ENCODE assay signal across 24 cellular contexts in genomic region chr17:74732042-74732846, GRCh38. TPM values are rescaled to one million over a fixed set of nuclear protein-coding genes. Genes with fewer than 3 reads are reported as not detected.
DNase-seq lines count a peak whose midpoint lies in the region; ATAC-seq, FAIRE-seq and TF ChIP-seq lines count a peak whose summit lies in the region.
"Had no signal": no experiment of that assay in that cellular context is flagged by ENCODE, and none has a peak within 500 bp of the region (broad histone marks: within the 10 kb centered on the region; RNA-seq: fewer than 3 reads in every experiment).

No MANE protein-coding gene starts in this region.

- H2BK5ac ChIP-seq in trophoblast cell (ENCODE audit: low read depth, low read length, poor library complexity): no peak overlapping the region

- H3K18ac ChIP-seq in trophoblast cell (ENCODE audit: low read length): no peak overlapping the region

- H3K14ac ChIP-seq in trophoblast cell (ENCODE audit: low read length): no peak overlapping the region

- H3K79me1 ChIP-seq in trophoblast cell (ENCODE audit: low read length): no peaks in the 10 kb centered on the region

- no peak overlapping the region for H3K4ac ChIP-seq in trophoblast cell (ENCODE audit: low read depth, low read length)

- H3K23ac ChIP-seq in trophoblast cell (ENCODE audit: low read length): peak overlapping the region; percentile 55

- CTCF ChIA-PET in HEK293 (lab: Yijun Ruan, JAX): interaction anchor here (0.8 kb wide), 1 partner anchor 13 kb away, joined by 3 read pairs; no protein-coding TSS in a partner anchor

- no peak overlapping the region for H3K9ac ChIP-seq in trophoblast cell (ENCODE audit: low read length)
- H3K9ac ChIP-seq: BLaER1 treated with 17β-estradiol and CSF1 and Interleukin-3, amounts not matched to agents 10 nM and 100 nM had no signal

- H3K4me1 ChIP-seq in HEK293 (ENCODE audit: control insufficient read depth, insufficient read depth, low read length): peaks cover 1% of the 10 kb centered on the region; the same call in 1 of the 2 replicates
- H3K4me1 ChIP-seq in trophoblast cell (ENCODE audit: control insufficient read depth in 1 of 2, insufficient read depth in 2 of 2, low read length in 2 of 2): peaks cover 4 to 5% of the 10 kb centered on the region in 2 experiments

- no peak overlapping the region for H3K4me3 ChIP-seq in HEK293 (ENCODE audit: low read depth, low read length)
- H3K4me3 ChIP-seq in bronchial epithelial cell (ENCODE audit: low read depth, low read length): no peak overlapping the region
- H3K4me3 ChIP-seq in trophoblast cell (ENCODE audit: low read depth, low read length): no peak overlapping the region
- H3K4me3 ChIP-seq: BLaER1 treated with 17β-estradiol and CSF1 and Interleukin-3, amounts not matched to agents 10 nM and 100 nM; GM12878 had no signal

- TF ChIP-seq CTCF in HEK293 (tag by site-specific recombination; IDR thresholded peaks at IDR 0.05) (no peak), bronchial epithelial cell (IDR thresholded peaks at IDR 0.05; ENCODE audit: insufficient read depth, low read length, severe bottlenecking) (no peak), GM10266 (IDR thresholded peaks at IDR 0.05; ENCODE audit: control insufficient read depth, insufficient read depth, low read depth, missing control alignments) (no peak)

- POLR2A ChIA-PET in HEK293 (lab: Yijun Ruan, JAX): interaction anchor here (0.6 kb wide), 1 partner anchor 11 kb away, joined by 3 read pairs; no protein-coding TSS in a partner anchor

- no peak for ATAC-seq in HG02610 (IDR thresholded peaks at IDR 0.05; ENCODE audit: unreplicated experiment)
- ATAC-seq: CD8-positive, alpha-beta T cell; GM12878 had no signal

- no peak overlapping the region for H3K27ac ChIP-seq in HEK293 (ENCODE audit: extremely low read depth, low read depth, low read length)
- no peak overlapping the region for H3K27ac ChIP-seq in trophoblast cell (ENCODE audit: low read depth, low read length)
- H3K27ac ChIP-seq: HL-60 had no signal

- H3K79me2 ChIP-seq in trophoblast cell (ENCODE audit: control insufficient read depth, insufficient read depth, low read length, poor library complexity): no peaks in the 10 kb centered on the region

- H4K8ac ChIP-seq in trophoblast cell (ENCODE audit: low read depth, low read length): no peak overlapping the region

- DNase-seq in AG08396 (ENCODE audit: low spot score) (peak; percentile 2), bronchial epithelial cell (ENCODE audit: low read depth) (no peak), trophoblast cell (no peak), NCI-H1092 (lab: John Stamatoyannopoulos, UW) (no peak), GM10266 (ENCODE audit: extremely low spot score) (no peak)
- DNase-seq: 8988T, Calu3, DMS79 treated with DMSO at 0.1 percent for 48 hours, GF-D8, GOT3, HCEC 1CT, Karpas-422, KBM-7 had no signal

- H4K12ac ChIP-seq in trophoblast cell (ENCODE audit: low read depth, low read length): no peak overlapping the region

- over 99% methylated on average over 4 of the region's 12 CpGs for WGBS in trophoblast cell (ENCODE audit: extremely low coverage, insufficient coverage, insufficient read length)

- no peak overlapping the region for H3K4me2 ChIP-seq in trophoblast cell (ENCODE audit: low read length)

- no peak overlapping the region for H2AK5ac ChIP-seq in trophoblast cell (ENCODE audit: low read length)

- H2BK12ac ChIP-seq in trophoblast cell (ENCODE audit: low read length): no peak overlapping the region

- H3K9me3 ChIP-seq in HEK293 (ENCODE audit: control insufficient read depth, insufficient read depth, low read depth, low read length) (no peaks in the 10 kb centered on the region), trophoblast cell (ENCODE audit: insufficient read depth, low read depth, low read length) (peaks cover 7% of the 10 kb centered on the region)

- no peak overlapping the region for H4K91ac ChIP-seq in trophoblast cell (ENCODE audit: low read depth, low read length)

- no peak overlapping the region for H2BK120ac ChIP-seq in trophoblast cell (ENCODE audit: insufficient read depth, low read length, poor library complexity)

- FAIRE-seq in bronchial epithelial cell (lab: Jason Lieb, UNC): peak; percentile 77
- FAIRE-seq: GM12878, GM18507 had no signal

- H3K36me3 ChIP-seq in HEK293 (ENCODE audit: control insufficient read depth in 2 of 2, insufficient read depth in 1 of 2, low read length in 2 of 2): no peaks in the 10 kb centered on the region
- H3K36me3 ChIP-seq in bronchial epithelial cell (ENCODE audit: control insufficient read depth, insufficient read depth, low read length): no peaks in the 10 kb centered on the region
- H3K36me3 ChIP-seq in trophoblast cell (ENCODE audit: control insufficient read depth in 1 of 2, insufficient read depth in 2 of 2, low read length in 2 of 2): no peaks in the 10 kb centered on the region
- H3K36me3 ChIP-seq: BLaER1 treated with 17β-estradiol and CSF1 and Interleukin-3, amounts not matched to agents 10 nM and 100 nM had no signal

- H2AFZ ChIP-seq in trophoblast cell (ENCODE audit: insufficient read depth, low read length, poor library complexity): no peak overlapping the region

- H3K27me3 ChIP-seq in bronchial epithelial cell (ENCODE audit: control insufficient read depth, insufficient read depth, low read length) (peaks cover 6% of the 10 kb centered on the region), trophoblast cell (ENCODE audit: insufficient read depth, low read length) (peaks cover 15% of the 10 kb centered on the region)
- H3K27me3 ChIP-seq: BLaER1 treated with 17β-estradiol and CSF1 and Interleukin-3, amounts not matched to agents 10 nM and 100 nM had no signal

TF ChIP-seq in HEK293, 187 proteins besides CTCF, POLR2A, EP300 and RAD21 (continues in another document):
- TF ChIP-seq REST (tag by site-specific recombination; IDR thresholded peaks at IDR 0.05): no peak
- TF ChIP-seq ZNF521 (tag by site-specific recombination; IDR thresholded peaks at IDR 0.05): 0 out of 2 replicates have a peak, but pooled peaks have one; percentile 80
- TF ChIP-seq ZSCAN4 (tag by site-specific recombination; IDR thresholded peaks at IDR 0.05): 0 out of 2 replicates have a peak, but pooled peaks have one; percentile 17
- TF ChIP-seq ZNF18 (tag by site-specific recombination; IDR thresholded peaks at IDR 0.05): peak; percentile 99
- TF ChIP-seq ZNF423 (tag by site-specific recombination; IDR thresholded peaks at IDR 0.05): no peak

RNA-seq across cellular contexts. Expression of gene RAB37, which starts 4.8 kb away (rescaled TPM):
- under 0.01 and 0.38 TPM in 2 replicates for total RNA-seq in bronchial epithelial cell
- polyA plus RNA-seq in trophoblast cell (2013): 0.62 and 1.0 TPM in 2 replicates
- total RNA-seq: A673 had no signal

RNA-seq across cellular contexts. Expression of gene NHERF1, which starts 16.2 kb away (rescaled TPM):
- 35.3 and 55.8 TPM in 2 replicates for total RNA-seq in bronchial epithelial cell
- polyA plus RNA-seq in trophoblast cell (2013): 146 and 153 TPM in 2 replicates

RNA-seq across cellular contexts. Expression of gene CD300LF, which starts 19.5 kb away (rescaled TPM):
- total RNA-seq in bronchial epithelial cell: not detected in 2 replicates
- not detected in 2 replicates for polyA plus RNA-seq in trophoblast cell (2013)
- total RNA-seq: A673; Calu3; CD8-positive, alpha-beta T cell; GM12878; HT1080 had no signal
- polyA plus RNA-seq: AG04450, IgD-negative memory B cell had no signal

RNA-seq across cellular contexts. Expression of gene NAT9, which starts 43.9 kb away (rescaled TPM):
- total RNA-seq in bronchial epithelial cell: 35.8 and 64.5 TPM in 2 replicates
- polyA plus RNA-seq in trophoblast cell (2013): 19.2 and 20.1 TPM in 2 replicates
